In the genomic region with DNA sequence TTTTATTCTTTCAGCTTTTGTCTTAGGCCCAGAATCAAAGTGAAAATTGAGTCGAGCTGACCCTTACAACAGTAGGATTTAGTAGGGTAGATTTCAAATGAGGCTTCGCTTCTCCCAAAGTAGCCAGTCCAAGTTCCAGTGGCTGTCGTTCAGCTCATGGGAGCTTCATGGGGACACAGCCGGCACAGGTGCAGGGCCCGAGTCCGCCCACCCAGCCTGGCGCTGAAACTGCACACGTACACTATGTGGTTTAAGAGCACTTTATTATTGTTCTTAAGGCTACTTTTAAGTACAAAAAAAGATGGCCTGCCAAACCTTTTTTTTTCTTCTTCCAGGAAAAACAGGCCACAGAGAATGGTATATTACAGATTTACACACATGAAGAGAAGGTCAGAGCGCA, we compare ENCODE assay signal across 13 cellular contexts.
A peak's percentile ranks its signal among the peaks of the same experiment; 100 is the strongest.
DNase-seq lines count a peak whose midpoint lies in the region; ATAC-seq and TF ChIP-seq lines count a peak whose summit lies in the region.
"Had no signal": no experiment of that assay in that cellular context is flagged by ENCODE, and none has a peak within 500 bp of the region (broad histone marks: within the 10 kb centered on the region; RNA-seq: fewer than 3 reads in every experiment).

No MANE protein-coding gene starts in this region.

- H3K4me1 ChIP-seq in lower lobe of right lung (peaks cover 38% of the 10 kb centered on the region), subcutaneous abdominal adipose tissue (ENCODE audit: control insufficient read depth in 5 of 5, insufficient read depth in 5 of 5, low read length in 5 of 5) (peaks cover 0 to 51% (median 39%) of the 10 kb centered on the region in 5 donors)

- intact Hi-C loops in lower lobe of right lung (cut with DNase I): no loop called here

- H3K9me3 ChIP-seq in lower lobe of right lung (no peaks in the 10 kb centered on the region), subcutaneous abdominal adipose tissue (ENCODE audit: control insufficient read depth in 5 of 5, low read length in 5 of 5) (no peaks in the 10 kb centered on the region)
- H3K9me3 ChIP-seq: left lung, Peyer's patch had no signal

- H3K36me3 ChIP-seq in H7 (replicated peaks; ENCODE audit: control insufficient read depth, insufficient read depth, low read length) (peaks cover 1% of the 10 kb centered on the region; the same call in 1 of the 2 replicates), lower lobe of right lung (peaks cover 49% of the 10 kb centered on the region), subcutaneous abdominal adipose tissue (ENCODE audit: control insufficient read depth in 5 of 5, insufficient read depth in 5 of 5, low read length in 5 of 5) (peaks cover 0 to 63% (median 54%) of the 10 kb centered on the region in 5 donors)

- ATAC-seq in lower lobe of right lung (no peak), HG03135 (IDR thresholded peaks at IDR 0.05; ENCODE audit: unreplicated experiment) (no peak), HG02623 (IDR thresholded peaks at IDR 0.05; ENCODE audit: unreplicated experiment) (no peak)
- ATAC-seq: HCT116, left lung had no signal

- DNase-seq in H7 (peak; percentile 32), lower lobe of right lung (peak; percentile 24), DMS79 treated with DMSO at 0.1 percent for 48 hours (lab: John Stamatoyannopoulos, UW) (no peak)
- DNase-seq: activated CD4-positive, alpha-beta memory T cell treated with anti-CD3 and anti-CD28 coated beads, Interleukin-2, amount 10 ng/mL, durations not matched to agents 7 days and 5 days; NCI-H2081 treated with DMSO at 0.1 percent for 48 hours; NCI-H526 treated with DMSO at 0.1 percent for 48 hours had no signal

- H3K27ac ChIP-seq in angular gyrus (ENCODE audit: low read depth, low read length): peak overlapping the region; percentile 56
- H3K27ac ChIP-seq in lower lobe of right lung: peak overlapping the region; percentile 6
- H3K27ac ChIP-seq in subcutaneous abdominal adipose tissue (ENCODE audit: low read depth, low read length): peak overlapping the region; percentile 6

- H3K9ac ChIP-seq in subcutaneous abdominal adipose tissue (ENCODE audit: low read length in 5 of 5): no peak overlapping the region

- TF ChIP-seq CTCF in lower lobe of right lung (IDR thresholded peaks at IDR 0.05): no peak

- H3K4me3 ChIP-seq in H7 (ENCODE audit: insufficient read depth, low read depth, low read length) (no peak overlapping the region), lower lobe of right lung (no peak overlapping the region), subcutaneous abdominal adipose tissue (ENCODE audit: low read depth in 1 of 5, low read length in 5 of 5) (no peak overlapping the region)
- H3K4me3 ChIP-seq: left lung, Peyer's patch had no signal

- H3K27me3 ChIP-seq in H7 (ENCODE audit: control insufficient read depth, insufficient read depth, low read length) (no peaks in the 10 kb centered on the region), lower lobe of right lung (ENCODE audit: low read depth) (no peaks in the 10 kb centered on the region), subcutaneous abdominal adipose tissue (ENCODE audit: control insufficient read depth in 5 of 5, insufficient read depth in 4 of 5, low read length in 5 of 5) (no peaks in the 10 kb centered on the region)
- H3K27me3 ChIP-seq: left lung, Peyer's patch had no signal

Comparison
In these comparisons a context has a peak if more than half of its experiments do, and no peak if none do; other contexts are left out.
1. H3K27ac ChIP-seq: peak in every context shown above with its lines; median percentile 56 in angular gyrus; 6 in lower lobe of right lung; 6 in subcutaneous abdominal adipose tissue.